Comparison of ENCODE assay signal across 26 cellular contexts in genomic region chr6:167998206-167998605, GRCh38. TPM values are rescaled to one million over a fixed set of nuclear protein-coding genes. Genes with fewer than 3 reads are reported as not detected.
A peak's percentile ranks its signal among the peaks of the same experiment; 100 is the strongest.
DNase-seq lines count a peak whose midpoint lies in the region; ATAC-seq and TF ChIP-seq lines count a peak whose summit lies in the region.
"Had no signal": no experiment of that assay in that cellular context is flagged by ENCODE, and none has a peak within 500 bp of the region (broad histone marks: within the 10 kb centered on the region; RNA-seq: fewer than 3 reads in every experiment).

No MANE protein-coding gene starts in this region.

- no peak for ATAC-seq in GM18907 (IDR thresholded peaks at IDR 0.05; ENCODE audit: unreplicated experiment)
- no peak for ATAC-seq in GM19397 (IDR thresholded peaks at IDR 0.05; ENCODE audit: unreplicated experiment)
- ATAC-seq: foreskin keratinocyte; left colon; naive thymus-derived CD8-positive, alpha-beta T cell; WTC11 had no signal

- H3K27ac ChIP-seq in mesenchymal stem cell (ENCODE audit: low read length, poor library complexity, severe bottlenecking), result no peak overlapping the region
- H3K27ac ChIP-seq: adrenal gland, epithelial cell of prostate, foreskin keratinocyte, thyroid gland had no signal

- H4K8ac ChIP-seq in mesenchymal stem cell (ENCODE audit: low read length), result no peak overlapping the region

- H3K27me3 ChIP-seq in mesenchymal stem cell (ENCODE audit: control insufficient read depth in 1 of 2, insufficient read depth in 1 of 2, low read length in 2 of 2), result peaks cover 0 to 33% of the 10 kb centered on the region in 2 experiments
- H3K27me3 ChIP-seq: adrenal gland, thyroid gland had no signal

- H3K79me1 ChIP-seq in mesenchymal stem cell (replicated peaks; ENCODE audit: low read length, poor library complexity, severe bottlenecking), result no peaks in the 10 kb centered on the region

- peaks cover 5% of the 10 kb centered on the region for H3K4me1 Mint-ChIP-seq in endothelial cell (ENCODE audit: unreplicated experiment)
- no peaks in the 10 kb centered on the region for H3K4me1 Mint-ChIP-seq in activated CD4-positive, alpha-beta T cell treated with anti-CD3 and anti-CD28 coated beads, Interleukin-2, amount 10 ng/mL, durations not matched to agents 24 days and 14 days
- H3K4me1 Mint-ChIP-seq: CD4-positive, CD25-positive, alpha-beta regulatory T cell; naive thymus-derived CD8-positive, alpha-beta T cell had no signal

- no peak overlapping the region for H3K4me3 ChIP-seq in mesenchymal stem cell (ENCODE audit: insufficient read depth in 1 of 2, low read depth in 1 of 2, low read length in 2 of 2)
- H3K4me3 ChIP-seq: adrenal gland, thyroid gland had no signal

- no peaks in the 10 kb centered on the region for H3K36me3 Mint-ChIP-seq in endothelial cell (ENCODE audit: low read depth, unreplicated experiment)
- no peaks in the 10 kb centered on the region for H3K36me3 Mint-ChIP-seq in activated CD4-positive, alpha-beta T cell treated with anti-CD3 and anti-CD28 coated beads, Interleukin-2, amount 10 ng/mL, durations not matched to agents 24 days and 14 days (ENCODE audit: low read depth)
- H3K36me3 Mint-ChIP-seq: brain had no signal

- no peaks in the 10 kb centered on the region for H3K9me3 Mint-ChIP-seq in endothelial cell (ENCODE audit: unreplicated experiment)
- H3K9me3 Mint-ChIP-seq in activated CD4-positive, alpha-beta T cell treated with anti-CD3 and anti-CD28 coated beads, Interleukin-2, amount 10 ng/mL, durations not matched to agents 24 days and 14 days, result no peaks in the 10 kb centered on the region
- H3K9me3 Mint-ChIP-seq: activated naive CD4-positive, alpha-beta T cell treated with anti-CD3 and anti-CD28 coated beads for 36 hours had no signal

- TF ChIP-seq CTCF in endothelial cell (IDR thresholded peaks at IDR 0.05; ENCODE audit: unreplicated experiment), result no peak

- no peak overlapping the region for H2BK5ac ChIP-seq in mesenchymal stem cell (ENCODE audit: low read depth, low read length, poor library complexity, severe bottlenecking)

- intact Hi-C loops in activated CD4-positive, alpha-beta T cell treated with anti-CD3 and anti-CD28 coated beads, Interleukin-2, amount 10 ng/mL, durations not matched to agents 24 days and 14 days (cut with micrococcal nuclease), result no loop called here

- H3K4ac ChIP-seq in mesenchymal stem cell (ENCODE audit: low read depth in 1 of 2, low read length in 2 of 2), result no peak overlapping the region

- H3K18ac ChIP-seq in mesenchymal stem cell (ENCODE audit: low read depth in 1 of 2, low read length in 2 of 2), result no peak overlapping the region

- H3K27me3 Mint-ChIP-seq in endothelial cell (ENCODE audit: unreplicated experiment), result peaks cover 11% of the 10 kb centered on the region
- no peaks in the 10 kb centered on the region for H3K27me3 Mint-ChIP-seq in activated CD4-positive, alpha-beta T cell treated with anti-CD3 and anti-CD28 coated beads, Interleukin-2, amount 10 ng/mL, durations not matched to agents 24 days and 14 days
- H3K27me3 Mint-ChIP-seq: brain had no signal

- H3K4me2 ChIP-seq in mesenchymal stem cell (ENCODE audit: low read length, poor library complexity, severe bottlenecking), result no peak overlapping the region

- H3K9me3 ChIP-seq in mesenchymal stem cell (ENCODE audit: control insufficient read depth, low read length), result no peaks in the 10 kb centered on the region
- H3K9me3 ChIP-seq: adrenal gland, thyroid gland had no signal

- no peak overlapping the region for H3K27ac Mint-ChIP-seq in endothelial cell (ENCODE audit: unreplicated experiment)
- H3K27ac Mint-ChIP-seq in activated CD4-positive, alpha-beta T cell treated with anti-CD3 and anti-CD28 coated beads, Interleukin-2, amount 10 ng/mL, durations not matched to agents 24 days and 14 days, result no peak overlapping the region
- H3K27ac Mint-ChIP-seq: activated naive CD4-positive, alpha-beta T cell treated with anti-CD3 and anti-CD28 coated beads for 36 hours; CD4-positive, CD25-positive, alpha-beta regulatory T cell; naive thymus-derived CD8-positive, alpha-beta T cell; stimulated activated naive CD8-positive, alpha-beta T cell treated with anti-CD3 and anti-CD28 coated beads, Interleukin-15, Interleukin-2, amounts not matched to agents 100 ng/mL and 50 ng/mL, for 24 hours; WTC11 had no signal

- H2AFZ ChIP-seq in mesenchymal stem cell (ENCODE audit: low read depth, low read length), result no peak overlapping the region

- H2BK120ac ChIP-seq in mesenchymal stem cell (ENCODE audit: low read depth, low read length), result no peak overlapping the region

- H3K36me3 ChIP-seq in mesenchymal stem cell (ENCODE audit: control insufficient read depth in 1 of 2, insufficient read depth in 2 of 2, low read depth in 1 of 2, low read length in 2 of 2), result no peaks in the 10 kb centered on the region
- H3K36me3 ChIP-seq: adrenal gland, thyroid gland had no signal

- in situ Hi-C loops in ACHN (cut with HindIII; ENCODE audit: low pct_ligation_motif_present, low pct_unique_long_range_greater_than_20kb, low sequenced_read_pairs), result no loop called here

- no peak overlapping the region for H3K9ac ChIP-seq in mesenchymal stem cell (ENCODE audit: low read length)

- no peak overlapping the region for H2BK12ac ChIP-seq in mesenchymal stem cell (ENCODE audit: low read length in 2 of 2)

- peak overlapping the region; percentile 25 for H3K4me3 Mint-ChIP-seq in endothelial cell (ENCODE audit: unreplicated experiment)
- H3K4me3 Mint-ChIP-seq in activated CD4-positive, alpha-beta T cell treated with anti-CD3 and anti-CD28 coated beads, Interleukin-2, amount 10 ng/mL, durations not matched to agents 24 days and 14 days, result no peak overlapping the region
- H3K4me3 Mint-ChIP-seq: activated naive CD4-positive, alpha-beta T cell treated with anti-CD3 and anti-CD28 coated beads for 36 hours; brain; CD4-positive, CD25-positive, alpha-beta regulatory T cell; stimulated activated naive CD8-positive, alpha-beta T cell treated with anti-CD3 and anti-CD28 coated beads, Interleukin-15, Interleukin-2, amounts not matched to agents 100 ng/mL and 50 ng/mL, for 24 hours; WTC11 had no signal

- H3K14ac ChIP-seq in mesenchymal stem cell (ENCODE audit: low read length in 2 of 2), result no peak overlapping the region

- no peak overlapping the region for H2BK15ac ChIP-seq in mesenchymal stem cell (ENCODE audit: low read depth, poor library complexity, severe bottlenecking)

- no peaks in the 10 kb centered on the region for H3K4me1 ChIP-seq in mesenchymal stem cell (ENCODE audit: control insufficient read depth, insufficient read depth, low read depth, low read length)
- H3K4me1 ChIP-seq: adrenal gland, foreskin keratinocyte, thyroid gland had no signal

- DNase-seq in ACHN (peak; percentile 65), GM04504 (ENCODE audit: low read depth) (peak; percentile 45), endothelial cell (ENCODE audit: low spot score) (no peak), mesenchymal stem cell (peak; percentile 48)
- no peak for DNase-seq in activated CD4-positive, alpha-beta T cell treated with anti-CD3 and anti-CD28 coated beads, Interleukin-2, amount 10 ng/mL, durations not matched to agents 24 days and 14 days
- DNase-seq: activated CD4-positive, alpha-beta T cell treated with anti-CD3 and anti-CD28 coated beads, Interleukin-2, amount 50 U/mL, for 1 hour; activated naive CD4-positive, alpha-beta T cell treated with anti-CD3 and anti-CD28 coated beads for 36 hours; adrenal gland; CD4-positive, CD25-positive, alpha-beta regulatory T cell; foreskin keratinocyte; GOT3; left colon; naive thymus-derived CD8-positive, alpha-beta T cell; NCI-H1694 treated with DMSO at 0.1 percent for 48 hours; NCI-H526 treated with DMSO at 0.1 percent for 48 hours; T1000; thyroid gland had no signal

- H3K23ac ChIP-seq in mesenchymal stem cell (ENCODE audit: low read length in 2 of 2), result no peak overlapping the region

- 54% methylated on average over 5 of the region's 5 CpGs for WGBS in mesenchymal stem cell

- H2AK5ac ChIP-seq in mesenchymal stem cell (ENCODE audit: low read length, severe bottlenecking), result no peak overlapping the region

- H4K91ac ChIP-seq in mesenchymal stem cell (ENCODE audit: low read length), result no peak overlapping the region

RNA-seq across cellular contexts. Expression of gene KIF25, which starts 0.7 kb away (rescaled TPM):
- total RNA-seq in endothelial cell (ENCODE audit: unreplicated experiment), result not detected
- polyA plus RNA-seq in mesenchymal stem cell (2013, experiment 1 of 2), result 0.40 TPM
- 0.63 TPM for polyA plus RNA-seq in mesenchymal stem cell (2013, experiment 2 of 2)
- not detected in 2 replicates for total RNA-seq in activated CD4-positive, alpha-beta T cell treated with anti-CD3 and anti-CD28 coated beads, Interleukin-2, amount 10 ng/mL, durations not matched to agents 24 days and 14 days
- total RNA-seq: activated naive CD4-positive, alpha-beta T cell treated with anti-CD3 and anti-CD28 coated beads for 36 hours; adrenal gland; CD4-positive, CD25-positive, alpha-beta regulatory T cell; Daoy; foreskin keratinocyte; naive thymus-derived CD8-positive, alpha-beta T cell; pulmonary artery endothelial cell; skeletal muscle tissue; thyroid gland had no signal
- polyA plus RNA-seq: CD4-positive, CD25-positive, alpha-beta regulatory T cell; foreskin keratinocyte; naive thymus-derived CD8-positive, alpha-beta T cell had no signal

Comparison
In these comparisons a context has a peak if more than half of its experiments do, and no peak if none do; other contexts are left out.
1. DNase-seq: peak in ACHN (single experiment), GM04504 (single experiment) and mesenchymal stem cell (single experiment); none in endothelial cell (single experiment) and activated CD4-positive, alpha-beta T cell treated with anti-CD3 and anti-CD28 coated beads, Interleukin-2, amount 10 ng/mL, durations not matched to agents 24 days and 14 days (single experiment).